12 cellular contexts compared by ENCODE assay signal in the genomic region with DNA sequence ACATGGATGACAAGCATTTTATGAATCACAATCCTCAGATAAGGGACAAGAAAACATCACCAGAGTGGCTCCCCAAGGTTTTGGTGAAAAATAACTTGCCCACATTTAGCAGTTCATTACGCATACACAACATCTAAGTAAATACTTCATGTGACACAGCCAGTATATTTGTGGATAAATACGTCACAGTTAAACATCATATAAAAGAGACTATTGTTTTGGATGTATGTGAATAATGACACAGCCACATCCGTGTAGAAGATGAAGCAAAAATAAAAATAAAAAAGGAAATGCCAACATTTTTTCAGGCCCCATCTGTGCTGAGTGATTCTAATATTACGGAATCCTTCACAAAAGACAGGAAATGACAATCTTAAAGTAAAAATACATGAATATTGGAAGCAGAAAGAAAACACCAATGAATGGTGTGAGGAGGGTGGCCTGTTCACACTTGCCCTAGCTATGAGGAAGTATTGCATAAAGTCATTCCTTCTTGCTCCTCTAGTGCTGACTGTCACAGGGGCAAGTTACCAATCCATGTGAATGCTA.
DNase-seq lines count a peak whose midpoint lies in the region; TF ChIP-seq lines count a peak whose summit lies in the region.
"Had no signal": no experiment of that assay in that cellular context is flagged by ENCODE, and none has a peak within 500 bp of the region (broad histone marks: within the 10 kb centered on the region; RNA-seq: fewer than 3 reads in every experiment).

No MANE protein-coding gene starts in this region.

- no peaks in the 10 kb centered on the region for H3K9me3 Mint-ChIP-seq in endodermal cell
- no peaks in the 10 kb centered on the region for H3K9me3 Mint-ChIP-seq in chondrocyte (ENCODE audit: low read depth)
- H3K9me3 Mint-ChIP-seq: CD4-positive, alpha-beta memory T cell had no signal

- intact Hi-C loops in prostate gland (cut with DNase I): no loop called here

- H3K27me3 Mint-ChIP-seq in endodermal cell (ENCODE audit: insufficient read depth) (no peaks in the 10 kb centered on the region), chondrocyte (ENCODE audit: low read depth) (no peaks in the 10 kb centered on the region)
- H3K27me3 Mint-ChIP-seq: CD4-positive, alpha-beta memory T cell had no signal

- DNase-seq in DMS153 (lab: John Stamatoyannopoulos, UW) (peak; percentile 88), NCI-H460 (ENCODE audit: extremely low read depth, low read depth) (peak; percentile 69), endodermal cell (no peak), prostate gland (ENCODE audit: low spot score) (peak; percentile 49), HAP-1 (ENCODE audit: low spot score in 2 of 2) (no peak), D341Med (ENCODE audit: low spot score) (no peak), NCI-H2081 treated with DMSO at 0.1 percent for 48 hours (lab: John Stamatoyannopoulos, UW) (no peak), chondrocyte (ENCODE audit: low spot score) (no peak)
- DNase-seq: activated CD4-positive, alpha-beta T cell treated with anti-CD3 and anti-CD28 coated beads, Interleukin-2, amount 50 U/mL, for 4 hours; CD4-positive, alpha-beta memory T cell; SHP77 treated with DMSO at 0.1 percent for 48 hours had no signal

- H3K9me3 ChIP-seq in endodermal cell (ENCODE audit: control insufficient read depth, low read length) (no peaks in the 10 kb centered on the region), prostate gland (no peaks in the 10 kb centered on the region), HAP-1 (no peaks in the 10 kb centered on the region)

- H3K4me3 Mint-ChIP-seq in endodermal cell: no peak overlapping the region
- no peak overlapping the region for H3K4me3 Mint-ChIP-seq in chondrocyte (ENCODE audit: unreplicated experiment)
- H3K4me3 Mint-ChIP-seq: CD4-positive, alpha-beta memory T cell had no signal

- no peak overlapping the region for H3K9ac ChIP-seq in endodermal cell (ENCODE audit: extremely low read depth, low read length, poor library complexity, severe bottlenecking)
- H3K9ac ChIP-seq: parathyroid adenoma had no signal

- WGBS in endodermal cell (ENCODE audit: insufficient coverage in 1 of 2, insufficient read length in 1 of 2), 2 experiments: 83 to 100% methylated on average over 2 to 3 of the region's 4 CpGs
- 38% methylated on average over 4 of the region's 4 CpGs for WGBS in prostate gland

- H3K4me1 Mint-ChIP-seq in endodermal cell (peaks cover 34% of the 10 kb centered on the region), chondrocyte (ENCODE audit: low read depth) (peaks cover 12% of the 10 kb centered on the region)

- H3K27me3 ChIP-seq in endodermal cell (ENCODE audit: control insufficient read depth, insufficient read depth, low read length, poor library complexity, severe bottlenecking) (no peaks in the 10 kb centered on the region), prostate gland (replicated peaks; ENCODE audit: insufficient read depth) (no peaks in the 10 kb centered on the region), HAP-1 (ENCODE audit: low read depth) (no peaks in the 10 kb centered on the region)

- H3K27ac ChIP-seq in endodermal cell (ENCODE audit: low read depth, low read length) (no peak overlapping the region), prostate gland (peak overlapping the region in 1 of 2 donors; percentile 26)
- H3K27ac ChIP-seq: parathyroid adenoma had no signal

- TF ChIP-seq CTCF in endodermal cell (conservative IDR thresholded peaks at IDR 0.05) (no peak), prostate gland (IDR thresholded peaks at IDR 0.05) (no peak), chondrocyte (IDR thresholded peaks at IDR 0.05) (no peak)

- peaks cover 5% of the 10 kb centered on the region for H3K36me3 Mint-ChIP-seq in endodermal cell (ENCODE audit: low read depth)
- peaks cover 3% of the 10 kb centered on the region for H3K36me3 Mint-ChIP-seq in chondrocyte (ENCODE audit: low read depth)

- TF ChIP-seq POLR2A in prostate gland (IDR thresholded peaks at IDR 0.05): no peak

- peak overlapping the region; percentile 48 for H3K27ac Mint-ChIP-seq in endodermal cell
- H3K27ac Mint-ChIP-seq in chondrocyte (ENCODE audit: unreplicated experiment): no peak overlapping the region

- H3K4me1 ChIP-seq in endodermal cell (ENCODE audit: control insufficient read depth, insufficient read depth, low read length) (peaks cover 13% of the 10 kb centered on the region), prostate gland (replicated peaks) (no peaks in the 10 kb centered on the region), HAP-1 (peaks cover 12% of the 10 kb centered on the region)
- H3K4me1 ChIP-seq: parathyroid adenoma had no signal

- H3K36me3 ChIP-seq in endodermal cell (ENCODE audit: control insufficient read depth, insufficient read depth, low read length) (no peaks in the 10 kb centered on the region), prostate gland (no peaks in the 10 kb centered on the region), HAP-1 (replicated peaks) (no peaks in the 10 kb centered on the region)

- H3K4me3 ChIP-seq in endodermal cell (ENCODE audit: low read length) (no peak overlapping the region), prostate gland (no peak overlapping the region), HAP-1 (no peak overlapping the region)

- in situ Hi-C loops in HAP-1 (cut with MboI; ENCODE audit: low sequenced_read_pairs): no loop called here

Comparison
In these comparisons a context has a peak if more than half of its experiments do, and no peak if none do; other contexts are left out.
1. DNase-seq: peak in DMS153 (single experiment), NCI-H460 (single experiment) and prostate gland (single experiment); none in endodermal cell (single experiment), HAP-1 (0 of 2), D341Med (single experiment), NCI-H2081 treated with DMSO at 0.1 percent for 48 hours (single experiment) and chondrocyte (single experiment).